8 cellular contexts compared by ENCODE assay signal in genomic region chr17:30021708-30022317, GRCh38.
DNase-seq lines count a peak whose midpoint lies in the region; ATAC-seq and TF ChIP-seq lines count a peak whose summit lies in the region.

No MANE protein-coding gene starts in this region.

- no peak overlapping the region for H3K4me3 ChIP-seq in skeletal muscle satellite cell (ENCODE audit: low read length)

- H3K18ac ChIP-seq in H9 (ENCODE audit: insufficient read length, low read depth, low read length), result no peak overlapping the region

- H2BK20ac ChIP-seq in H9 (ENCODE audit: low read depth, low read length, poor library complexity, severe bottlenecking), result no peak overlapping the region

- H4K5ac ChIP-seq in H9 (ENCODE audit: insufficient read length, low read depth, low read length), result no peak overlapping the region

- H3K27me3 ChIP-seq in H9 (ENCODE audit: insufficient read depth, low read length), result no peaks in the 10 kb centered on the region
- H3K27me3 ChIP-seq in skeletal muscle satellite cell (ENCODE audit: control insufficient read depth, insufficient read depth, low read length), result peaks cover 4% of the 10 kb centered on the region

- H3K4me2 ChIP-seq in H9 (ENCODE audit: insufficient read depth, insufficient read length, low read length) (no peak overlapping the region), skeletal muscle satellite cell (ENCODE audit: low read length) (peak overlapping the region; percentile 6)

- CTCF ChIA-PET in activated naive CD4-positive, alpha-beta T cell treated with anti-CD3 and anti-CD28 coated beads, Interleukin-2, amount 10 ng/mL, durations not matched to agents 7 days and 5 days (lab: Charles Lee), result interaction anchor here (0.7 to 2.4 kb wide), 13 partner anchors 18 to 434 kb away, joined by 3 to 19 read pairs (median 3); no protein-coding TSS in a partner anchor

- H3K79me2 ChIP-seq in H9 (ENCODE audit: insufficient read depth, low read length), result no peaks in the 10 kb centered on the region

- no peak overlapping the region for H3K4ac ChIP-seq in H9 (ENCODE audit: low read depth, low read length)

- H2BK5ac ChIP-seq in H9 (ENCODE audit: insufficient read length, low read length), result no peak overlapping the region

- no peak overlapping the region for H3K14ac ChIP-seq in H9 (ENCODE audit: insufficient read depth, low read length)

- no peak overlapping the region for H2BK120ac ChIP-seq in H9 (ENCODE audit: low read depth, low read length, poor library complexity, severe bottlenecking)

- TF ChIP-seq CTCF in H9 (conservative IDR thresholded peaks at IDR 0.05), result peak; percentile 92

- no peak overlapping the region for H2AFZ ChIP-seq in H9 (ENCODE audit: low read length)

- no peak overlapping the region for H4K91ac ChIP-seq in H9 (ENCODE audit: insufficient read length, low read depth, low read length)

- H3K27ac Mint-ChIP-seq in H9, result peak overlapping the region in 1 of 3 experiments; percentile 11; a peak in 1 of 7 replicates
- no peak overlapping the region for H3K27ac Mint-ChIP-seq in activated naive CD4-positive, alpha-beta T cell treated with anti-CD3 and anti-CD28 coated beads, Interleukin-2, amount 10 ng/mL, durations not matched to agents 7 days and 5 days

- H3K4me1 Mint-ChIP-seq in H9, result no peaks in the 10 kb centered on the region
- no peaks in the 10 kb centered on the region for H3K4me1 Mint-ChIP-seq in activated naive CD4-positive, alpha-beta T cell treated with anti-CD3 and anti-CD28 coated beads, Interleukin-2, amount 10 ng/mL, durations not matched to agents 7 days and 5 days

- peaks cover 0 to 2% of the 10 kb centered on the region in 2 experiments; a peak in 3 of 5 replicates for H3K9me3 Mint-ChIP-seq in H9
- H3K9me3 Mint-ChIP-seq in activated naive CD4-positive, alpha-beta T cell treated with anti-CD3 and anti-CD28 coated beads, Interleukin-2, amount 10 ng/mL, durations not matched to agents 7 days and 5 days, result no peaks in the 10 kb centered on the region

- no peaks in the 10 kb centered on the region for H3K9me3 ChIP-seq in H9 (ENCODE audit: control insufficient read depth, low read depth, low read length)
- no peaks in the 10 kb centered on the region for H3K9me3 ChIP-seq in skeletal muscle satellite cell (replicated peaks; ENCODE audit: low read length)

- no peaks in the 10 kb centered on the region for H3K36me3 ChIP-seq in skeletal muscle satellite cell (ENCODE audit: insufficient read depth, low read length)

- H3K27ac ChIP-seq in H9 (ENCODE audit: insufficient read length, low read depth, low read length), result no peak overlapping the region

- H3K79me1 ChIP-seq in H9 (ENCODE audit: insufficient read depth, low read depth, low read length, poor library complexity, severe bottlenecking), result no peaks in the 10 kb centered on the region

- no peaks in the 10 kb centered on the region for H3K4me1 ChIP-seq in H9 (ENCODE audit: insufficient read depth, low read length)
- no peaks in the 10 kb centered on the region for H3K4me1 ChIP-seq in skeletal muscle satellite cell (ENCODE audit: control insufficient read depth, insufficient read depth, low read length)

- DNase-seq in COR-L47 (lab: John Stamatoyannopoulos, UW), result peak; percentile 19
- no peak for DNase-seq in H9
- DNase-seq in NCI-H69 (lab: John Stamatoyannopoulos, UW), result peak; percentile 72
- DNase-seq in activated naive CD4-positive, alpha-beta T cell treated with anti-CD3 and anti-CD28 coated beads, Interleukin-2, amount 10 ng/mL, durations not matched to agents 7 days and 5 days, result peak; percentile 56
- peak; percentile 54 for DNase-seq in glomerular visceral epithelial cell (ENCODE audit: extremely low spot score)
- DNase-seq in NCI-H1048 (lab: John Stamatoyannopoulos, UW), result no peak

- H4K20me1 ChIP-seq in H9 (ENCODE audit: control insufficient read depth, insufficient read depth, insufficient read length), result no peaks in the 10 kb centered on the region

- H3K23ac ChIP-seq in H9 (ENCODE audit: insufficient read length, low read depth, low read length), result no peak overlapping the region

- ATAC-seq in HG03039 (IDR thresholded peaks at IDR 0.05; ENCODE audit: unreplicated experiment), result no peak

- H4K8ac ChIP-seq in H9 (replicated peaks; ENCODE audit: insufficient read length, low read depth, low read length), result no peak overlapping the region

- no peaks in the 10 kb centered on the region for H3K36me3 Mint-ChIP-seq in H9 (ENCODE audit: insufficient read depth in 1 of 3, low read depth in 3 of 3)
- H3K36me3 Mint-ChIP-seq in activated naive CD4-positive, alpha-beta T cell treated with anti-CD3 and anti-CD28 coated beads, Interleukin-2, amount 10 ng/mL, durations not matched to agents 7 days and 5 days, result no peaks in the 10 kb centered on the region

- H2BK12ac ChIP-seq in H9 (ENCODE audit: insufficient read length, low read depth, low read length), result no peak overlapping the region

- H3K27me3 Mint-ChIP-seq in H9 (ENCODE audit: low read depth), result no peaks in the 10 kb centered on the region
- H3K27me3 Mint-ChIP-seq in activated naive CD4-positive, alpha-beta T cell treated with anti-CD3 and anti-CD28 coated beads, Interleukin-2, amount 10 ng/mL, durations not matched to agents 7 days and 5 days, result peaks cover 8% of the 10 kb centered on the region

- H3K56ac ChIP-seq in H9 (ENCODE audit: insufficient read length, low read depth, low read length), result no peak overlapping the region

- H2BK15ac ChIP-seq in H9 (ENCODE audit: low read depth, low read length), result no peak overlapping the region

- H3K23me2 ChIP-seq in H9 (ENCODE audit: insufficient read length, low read depth, low read length, poor library complexity, severe bottlenecking), result no peaks in the 10 kb centered on the region

- H3T11ph ChIP-seq in H9 (ENCODE audit: low read length), result no peak overlapping the region

- no peak overlapping the region for H2AK5ac ChIP-seq in H9 (ENCODE audit: insufficient read length, low read length)

- H3K4me3 Mint-ChIP-seq in H9, result no peak overlapping the region
- no peak overlapping the region for H3K4me3 Mint-ChIP-seq in activated naive CD4-positive, alpha-beta T cell treated with anti-CD3 and anti-CD28 coated beads, Interleukin-2, amount 10 ng/mL, durations not matched to agents 7 days and 5 days

- no peak overlapping the region for H3K9ac ChIP-seq in H9 (ENCODE audit: extremely low read depth, insufficient read length, low read length)
- no peak overlapping the region for H3K9ac ChIP-seq in skeletal muscle satellite cell (ENCODE audit: low read depth, low read length)

- WGBS in H9 (ENCODE audit: extremely low coverage, insufficient read length, low lambda C conversion rate), result no CpG with 5 or more reads among the region's 4 CpGs

Comparison
In these comparisons a context has a peak if more than half of its experiments do, and no peak if none do; other contexts are left out.
1. DNase-seq: peak in COR-L47 (single experiment), NCI-H69 (single experiment), activated naive CD4-positive, alpha-beta T cell treated with anti-CD3 and anti-CD28 coated beads, Interleukin-2, amount 10 ng/mL, durations not matched to agents 7 days and 5 days (single experiment) and glomerular visceral epithelial cell (single experiment); none in H9 (single experiment) and NCI-H1048 (single experiment).